Comparison of ENCODE assay signal across 1 cellular context in genomic region chr13:27792393-27793218, GRCh38.
A peak's percentile ranks its signal among the peaks of the same experiment; 100 is the strongest.
TF ChIP-seq lines count a peak whose summit lies in the region.

Gene GSX1, plus strand, starts transcription at chr13:27792483. Its CDS starts 208 bp downstream, at chr13:27792691.

TF ChIP-seq in HEK293, 187 proteins besides CTCF, POLR2A, EP300 and RAD21 (continued from another document and continues in another):
- TF ChIP-seq ZNF394 (tag by site-specific recombination; IDR thresholded peaks at IDR 0.05; ENCODE audit: borderline replicate concordance): no peak
- TF ChIP-seq BCL6B (tag by site-specific recombination; IDR thresholded peaks at IDR 0.05): no peak
- TF ChIP-seq OVOL3 (tag by site-specific recombination; IDR thresholded peaks at IDR 0.05): no peak
- no peak for TF ChIP-seq EGR2 (tag by site-specific recombination; IDR thresholded peaks at IDR 0.05; ENCODE audit: low read depth)
- no peak for TF ChIP-seq ZBTB49 (tag by site-specific recombination; IDR thresholded peaks at IDR 0.05; ENCODE audit: low read depth)
- no peak for TF ChIP-seq ZNF843 (tag by site-specific recombination; IDR thresholded peaks at IDR 0.05)
- no peak for TF ChIP-seq ZNF560 (tag by site-specific recombination; IDR thresholded peaks at IDR 0.05; ENCODE audit: borderline replicate concordance)
- no peak for TF ChIP-seq ATF2 (tag by site-specific recombination; IDR thresholded peaks at IDR 0.05; ENCODE audit: low read depth)
- no peak for TF ChIP-seq ZNF223 (tag by site-specific recombination; IDR thresholded peaks at IDR 0.05)
- no peak for TF ChIP-seq YY2 (tag by site-specific recombination; IDR thresholded peaks at IDR 0.05)
- TF ChIP-seq GLI2 (tag by site-specific recombination; IDR thresholded peaks at IDR 0.05; ENCODE audit: borderline replicate concordance, low read depth): no peak
- no peak for TF ChIP-seq ZNF175 (tag by site-specific recombination; IDR thresholded peaks at IDR 0.05)
- TF ChIP-seq ZNF501 (tag by site-specific recombination; IDR thresholded peaks at IDR 0.05): no peak
- 0 out of 2 replicates have a peak, but pooled peaks have one; percentile 7 for TF ChIP-seq ZNF629 (tag by site-specific recombination; IDR thresholded peaks at IDR 0.05)
- TF ChIP-seq ZNF473 (tag by site-specific recombination; IDR thresholded peaks at IDR 0.05): no peak
- TF ChIP-seq ZNF155 (tag by site-specific recombination; IDR thresholded peaks at IDR 0.05): no peak
- TF ChIP-seq IKZF3 (tag by site-specific recombination; IDR thresholded peaks at IDR 0.05): no peak
- peak; percentile 45; the same call in 1 of the 2 replicates for TF ChIP-seq KLF8 (tag by site-specific recombination; IDR thresholded peaks at IDR 0.05)
- TF ChIP-seq BCL11A (tag by site-specific recombination; IDR thresholded peaks at IDR 0.05; ENCODE audit: low read depth): no peak
- TF ChIP-seq ZNF280C (tag by site-specific recombination; IDR thresholded peaks at IDR 0.05): no peak
- TF ChIP-seq ZNF133 (tag by site-specific recombination; IDR thresholded peaks at IDR 0.05): no peak
- no peak for TF ChIP-seq TSHZ1 (tag by site-specific recombination; IDR thresholded peaks at IDR 0.05; ENCODE audit: borderline replicate concordance)
- no peak for TF ChIP-seq YY1 (tag by site-specific recombination; IDR thresholded peaks at IDR 0.05)
- no peak for TF ChIP-seq ZNF138 (tag by site-specific recombination; IDR thresholded peaks at IDR 0.05; ENCODE audit: borderline replicate concordance)
- TF ChIP-seq ZNF148 (tag by site-specific recombination; IDR thresholded peaks at IDR 0.05; ENCODE audit: borderline replicate concordance): no peak
- TF ChIP-seq ZNF548 (tag by site-specific recombination; IDR thresholded peaks at IDR 0.05): no peak
- no peak for TF ChIP-seq ZNF660 (tag by site-specific recombination; IDR thresholded peaks at IDR 0.05)
- no peak for TF ChIP-seq ZBTB17 (tag by site-specific recombination; IDR thresholded peaks at IDR 0.05)
- TF ChIP-seq ZNF623 (tag by site-specific recombination; IDR thresholded peaks at IDR 0.05): no peak
- TF ChIP-seq ZNF658 (tag by site-specific recombination; IDR thresholded peaks at IDR 0.05): no peak
- TF ChIP-seq ZNF354C (tag by site-specific recombination; IDR thresholded peaks at IDR 0.05; ENCODE audit: borderline replicate concordance, low read depth): no peak
- TF ChIP-seq ZNF664 (tag by site-specific recombination; IDR thresholded peaks at IDR 0.05): no peak
- peak; percentile 51; the same call in 1 of the 2 replicates for TF ChIP-seq ZNF561 (tag by site-specific recombination; IDR thresholded peaks at IDR 0.05; ENCODE audit: borderline replicate concordance)
- no peak for TF ChIP-seq RBAK (tag by site-specific recombination; IDR thresholded peaks at IDR 0.05)
- TF ChIP-seq HOXC10 (CRISPR knock-in tag; IDR thresholded peaks at IDR 0.05): no peak
- TF ChIP-seq ZNF174 (tag by site-specific recombination; IDR thresholded peaks at IDR 0.05): no peak
- TF ChIP-seq ZNF791 (tag by site-specific recombination; IDR thresholded peaks at IDR 0.05): no peak
- peak; percentile 84 for TF ChIP-seq KLF7 (tag by site-specific recombination; IDR thresholded peaks at IDR 0.05; ENCODE audit: borderline replicate concordance)
- TF ChIP-seq ZBTB8A (tag by site-specific recombination; IDR thresholded peaks at IDR 0.05): peak; percentile 83
- peak; percentile 68; the same call in 1 of the 2 replicates for TF ChIP-seq HIC1 (tag by site-specific recombination; IDR thresholded peaks at IDR 0.05)
- no peak for TF ChIP-seq ZFP69B (tag by site-specific recombination; IDR thresholded peaks at IDR 0.05)
- TF ChIP-seq ZBTB48 (tag by site-specific recombination; IDR thresholded peaks at IDR 0.05): no peak
- no peak for TF ChIP-seq ZNF266 (tag by site-specific recombination; IDR thresholded peaks at IDR 0.05; ENCODE audit: low read depth)
- TF ChIP-seq ZNF221 (tag by site-specific recombination; IDR thresholded peaks at IDR 0.05; ENCODE audit: borderline replicate concordance): no peak
- TF ChIP-seq SCRT1 (tag by site-specific recombination; IDR thresholded peaks at IDR 0.05; ENCODE audit: borderline replicate concordance): no peak
- no peak for TF ChIP-seq ZNF830 (tag by site-specific recombination; IDR thresholded peaks at IDR 0.05; ENCODE audit: low read depth)
- no peak for TF ChIP-seq ZNF433 (tag by site-specific recombination; IDR thresholded peaks at IDR 0.05; ENCODE audit: low read depth)
- TF ChIP-seq ZNF837 (tag by site-specific recombination; IDR thresholded peaks at IDR 0.05): no peak
- no peak for TF ChIP-seq PRDM4 (tag by site-specific recombination; IDR thresholded peaks at IDR 0.05)
- no peak for TF ChIP-seq MYNN (tag by site-specific recombination; IDR thresholded peaks at IDR 0.05; ENCODE audit: borderline replicate concordance)
- TF ChIP-seq OSR2 (tag by site-specific recombination; IDR thresholded peaks at IDR 0.05): peak; percentile 87
- TF ChIP-seq KLF1 (tag by site-specific recombination; IDR thresholded peaks at IDR 0.05): peak; percentile 78
